ENCODE assay signal across 16 cellular contexts in the genomic region with DNA sequence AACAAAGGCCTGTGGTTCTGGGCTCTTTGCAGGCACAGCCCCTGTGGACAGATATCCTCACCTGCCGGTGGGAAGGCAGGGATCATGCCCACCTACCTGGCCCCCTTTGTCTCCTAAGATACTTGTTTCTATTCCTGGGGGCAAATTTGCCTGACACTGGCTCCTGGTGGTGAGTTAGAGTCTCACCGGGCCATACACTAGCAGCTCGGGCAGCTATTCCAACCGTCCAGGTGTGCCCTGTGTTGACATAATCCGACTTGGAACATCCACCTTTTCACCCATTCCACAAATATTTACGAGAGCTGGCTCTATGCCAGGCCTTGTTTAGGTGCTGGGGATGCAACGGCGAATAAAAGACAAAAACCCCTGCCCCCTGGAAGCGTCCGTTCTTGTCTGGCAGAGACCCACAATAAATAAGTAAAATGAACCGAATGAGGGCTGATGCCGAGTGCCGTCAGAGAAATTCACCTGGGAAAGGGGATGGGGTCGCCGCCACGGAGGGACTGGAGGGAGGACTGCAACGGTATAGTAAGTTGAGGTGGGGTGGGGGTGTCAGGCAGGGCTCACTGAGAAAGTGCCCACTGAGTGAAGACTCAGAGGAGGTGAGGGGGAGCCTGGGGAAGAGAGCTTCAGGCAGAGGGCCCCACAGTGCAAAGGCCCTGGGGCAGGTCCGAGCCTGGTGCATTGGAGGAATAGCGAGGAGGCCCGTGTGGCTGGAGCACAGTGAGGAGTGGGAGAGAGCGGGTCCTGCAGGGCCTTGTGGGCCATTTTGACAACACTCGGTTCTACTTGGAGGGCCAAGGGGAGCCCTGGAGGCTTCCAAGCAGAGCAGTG. TPM values are rescaled to one million over a fixed set of nuclear protein-coding genes. Genes with fewer than 3 reads are reported as not detected.
A peak's percentile ranks its signal among the peaks of the same experiment; 100 is the strongest.
DNase-seq lines count a peak whose midpoint lies in the region; ATAC-seq and TF ChIP-seq lines count a peak whose summit lies in the region.
"Had no signal": no experiment of that assay in that cellular context is flagged by ENCODE, and none has a peak within 500 bp of the region (broad histone marks: within the 10 kb centered on the region; RNA-seq: fewer than 3 reads in every experiment).

No MANE protein-coding gene starts in this region.

- H3K4me1 Mint-ChIP-seq in MCF 10A (ENCODE audit: insufficient read depth, unreplicated experiment), result no peaks in the 10 kb centered on the region
- no peaks in the 10 kb centered on the region for H3K4me1 Mint-ChIP-seq in endothelial cell (ENCODE audit: unreplicated experiment)

- H3K36me3 Mint-ChIP-seq in MCF 10A (ENCODE audit: insufficient read depth, unreplicated experiment) (peaks cover 6% of the 10 kb centered on the region), endothelial cell (ENCODE audit: low read depth, unreplicated experiment) (no peaks in the 10 kb centered on the region)

- ATAC-seq in HG02678 (IDR thresholded peaks at IDR 0.05; ENCODE audit: unreplicated experiment) (no peak), GM19023 (IDR thresholded peaks at IDR 0.05; ENCODE audit: unreplicated experiment) (no peak)

- H3K79me2 ChIP-seq in mammary epithelial cell (ENCODE audit: insufficient read depth, low read length), result no peaks in the 10 kb centered on the region

- H3K27me3 ChIP-seq in mammary epithelial cell (ENCODE audit: insufficient read depth, low read length) (no peaks in the 10 kb centered on the region), stomach (no peaks in the 10 kb centered on the region)
- H3K27me3 ChIP-seq: thyroid gland had no signal

- TF ChIP-seq CTCF in MCF 10A (IDR thresholded peaks at IDR 0.05; ENCODE audit: unreplicated experiment), result no peak
- TF ChIP-seq CTCF in mammary epithelial cell (conservative IDR thresholded peaks at IDR 0.05 in 1 of 2, IDR thresholded peaks at IDR 0.05 in 1 of 2; ENCODE audit: extremely low read depth in 1 of 2, insufficient read depth in 1 of 2, low read depth in 1 of 2, low read length in 2 of 2), result no peak
- TF ChIP-seq CTCF in fibroblast of villous mesenchyme (IDR thresholded peaks at IDR 0.05; ENCODE audit: insufficient read depth, low read depth, low read length), result peak; percentile 3
- TF ChIP-seq CTCF in stomach (IDR thresholded peaks at IDR 0.05), result no peak
- TF ChIP-seq CTCF in endothelial cell (IDR thresholded peaks at IDR 0.05; ENCODE audit: unreplicated experiment), result no peak

- H4K20me1 ChIP-seq in mammary epithelial cell (ENCODE audit: insufficient read depth, low read length), result no peaks in the 10 kb centered on the region

- H3K9ac ChIP-seq in mammary epithelial cell (ENCODE audit: insufficient read depth, low read length), result no peak overlapping the region

- H3K4me3 ChIP-seq in mammary epithelial cell (replicated peaks in 1 of 3; ENCODE audit: insufficient read depth in 1 of 3, low read depth in 2 of 3, low read length in 3 of 3), result no peak overlapping the region
- H3K4me3 ChIP-seq in fibroblast of villous mesenchyme (ENCODE audit: low read depth, low read length), result no peak overlapping the region
- H3K4me3 ChIP-seq in stomach, result peak overlapping the region in 1 of 4 donors; percentile 25
- H3K4me3 ChIP-seq: A549, thyroid gland had no signal

- no peaks in the 10 kb centered on the region for H3K9me3 ChIP-seq in mammary epithelial cell (replicated peaks; ENCODE audit: insufficient read depth, low read length)
- no peaks in the 10 kb centered on the region for H3K9me3 ChIP-seq in stomach
- H3K9me3 ChIP-seq: A549, thyroid gland had no signal

- DNase-seq in MCF 10A (ENCODE audit: unreplicated experiment) (no peak), mammary epithelial cell (no peak), NCI-H69 (lab: John Stamatoyannopoulos, UW) (peak; percentile 98), fibroblast of villous mesenchyme (ENCODE audit: low read depth) (no peak), stomach (peak; percentile 56), endothelial cell (ENCODE audit: low spot score) (no peak)
- DNase-seq: activated gamma-delta T cell treated with Interleukin-2 at 50 U/mL for 16 hours; central memory CD4-positive, alpha-beta T cell; DMS79; hippocampal formation; NCI-H226; Right ventricle myocardium superior; thyroid gland had no signal

- H3K27ac ChIP-seq in mammary epithelial cell (ENCODE audit: insufficient read depth, low read depth, low read length), result no peak overlapping the region
- H3K27ac ChIP-seq in stomach, result peak overlapping the region in 4 of 5 donors; percentile 24 to 73 (median 44)
- H3K27ac ChIP-seq: A549, thyroid gland had no signal

- dilution Hi-C loops in mammary epithelial cell (cut with HindIII; ENCODE audit: low sequenced_read_pairs), result no loop called here

- intact Hi-C loops in MCF 10A (cut with micrococcal nuclease) (no loop called here), mammary epithelial cell (cut with micrococcal nuclease) (no loop called here), stomach (cut with DNase I; ENCODE audit: low total_unique reads) (loop anchor here (5.0 kb wide), 1 partner anchor 34 kb away; no protein-coding TSS in a partner anchor)

- no peaks in the 10 kb centered on the region for H3K9me3 Mint-ChIP-seq in MCF 10A (ENCODE audit: unreplicated experiment)
- H3K9me3 Mint-ChIP-seq in endothelial cell (ENCODE audit: unreplicated experiment), result no peaks in the 10 kb centered on the region

- peak overlapping the region; percentile 24 for H3K27ac Mint-ChIP-seq in MCF 10A (ENCODE audit: low read depth, unreplicated experiment)
- no peak overlapping the region for H3K27ac Mint-ChIP-seq in endothelial cell (ENCODE audit: unreplicated experiment)

- POLR2A ChIA-PET in MCF 10A (lab: Yijun Ruan, JAX), result interaction anchor here (0.6 kb wide), 1 partner anchor 193 kb away, joined by 3 read pairs; no protein-coding TSS in a partner anchor

- no peaks in the 10 kb centered on the region for H3K36me3 ChIP-seq in mammary epithelial cell (ENCODE audit: insufficient read depth, low read length)
- H3K36me3 ChIP-seq in stomach, result peaks cover 0 to 9% (median 6%) of the 10 kb centered on the region in 4 donors
- H3K36me3 ChIP-seq: thyroid gland had no signal

- H3K4me3 Mint-ChIP-seq in MCF 10A (ENCODE audit: unreplicated experiment), result no peak overlapping the region
- no peak overlapping the region for H3K4me3 Mint-ChIP-seq in endothelial cell (ENCODE audit: unreplicated experiment)

- H3K4me1 ChIP-seq in mammary epithelial cell (ENCODE audit: insufficient read depth, low read length) (no peaks in the 10 kb centered on the region), stomach (peaks cover 18 to 37% (median 29%) of the 10 kb centered on the region in 4 donors)
- H3K4me1 ChIP-seq: A549 had no signal

- whole genome bisulfite sequencing in mammary epithelial cell (ENCODE audit: low coverage, missing lambda C conversion rate), result 70% methylated on average over 16 of the region's 22 CpGs
- 47 to 69% (median 56%) methylated on average over 22 of the region's 22 CpGs for WGBS in stomach, 5 donors

- H3K27me3 Mint-ChIP-seq in MCF 10A (ENCODE audit: insufficient read depth, unreplicated experiment) (no peaks in the 10 kb centered on the region), endothelial cell (ENCODE audit: unreplicated experiment) (peaks cover 14% of the 10 kb centered on the region)

- in situ Hi-C loops in mammary epithelial cell (cut with MboI; ENCODE audit: low sequenced_read_pairs in 2 of 2), result no loop called here

- TF ChIP-seq EP300 in stomach (IDR thresholded peaks at IDR 0.05), result no peak

- CTCF ChIA-PET in MCF 10A (lab: Yijun Ruan, JAX), result interaction anchor here (1.4 kb wide), 1 partner anchor 15 kb away, joined by 5 read pairs; no protein-coding TSS in a partner anchor
- CTCF ChIA-PET in mammary epithelial cell (lab: Charles Lee; ENCODE audit: low non-redundant PET), result no interaction called here

- no TSS peak for BruUV-seq in MCF 10A (replicated peaks; lab: Mats Ljungman, UMichigan)
- BruUV-seq in mammary epithelial cell (replicated peaks; lab: Mats Ljungman, UMichigan), result no TSS peak

- H2AFZ ChIP-seq in mammary epithelial cell (ENCODE audit: low read depth, low read length), result no peak overlapping the region

- H3K4me2 ChIP-seq in mammary epithelial cell (ENCODE audit: insufficient read depth, low read depth, low read length), result no peak overlapping the region
- H3K4me2 ChIP-seq: A549 had no signal

- TF ChIP-seq POLR2A in stomach (IDR thresholded peaks at IDR 0.05), result no peak

RNA-seq across cellular contexts. Expression of gene RANBP3, which starts 43.2 kb away (rescaled TPM):
- total RNA-seq in MCF 10A (2022) (57.9 and 59.5 TPM in 2 replicates), mammary epithelial cell (10 to 100 TPM; 41.0 to 73.9 TPM), fibroblast of villous mesenchyme (45.8 and 47.4 TPM in 2 replicates), stomach (100 to 1,000 TPM in 2 of 5 donors, 10 to 100 TPM in 3; 28.6 to 235 (median 85.9) TPM), endothelial cell (ENCODE audit: unreplicated experiment) (69.5 TPM)
- polyA plus RNA-seq in mammary epithelial cell (62.7 TPM), stomach (10 to 100 TPM; 27.7 to 34.4 (median 31.2) TPM)
- 116 TPM for polyA minus RNA-seq in mammary epithelial cell

Comparison
In these comparisons a context has a peak if more than half of its experiments do, and no peak if none do; other contexts are left out.
1. DNase-seq: peak in NCI-H69 (single experiment) and stomach (single experiment); none in MCF 10A (single experiment), mammary epithelial cell (single experiment), fibroblast of villous mesenchyme (single experiment) and endothelial cell (single experiment).